Comparison of ENCODE assay signal across 18 cellular contexts in the genomic region with DNA sequence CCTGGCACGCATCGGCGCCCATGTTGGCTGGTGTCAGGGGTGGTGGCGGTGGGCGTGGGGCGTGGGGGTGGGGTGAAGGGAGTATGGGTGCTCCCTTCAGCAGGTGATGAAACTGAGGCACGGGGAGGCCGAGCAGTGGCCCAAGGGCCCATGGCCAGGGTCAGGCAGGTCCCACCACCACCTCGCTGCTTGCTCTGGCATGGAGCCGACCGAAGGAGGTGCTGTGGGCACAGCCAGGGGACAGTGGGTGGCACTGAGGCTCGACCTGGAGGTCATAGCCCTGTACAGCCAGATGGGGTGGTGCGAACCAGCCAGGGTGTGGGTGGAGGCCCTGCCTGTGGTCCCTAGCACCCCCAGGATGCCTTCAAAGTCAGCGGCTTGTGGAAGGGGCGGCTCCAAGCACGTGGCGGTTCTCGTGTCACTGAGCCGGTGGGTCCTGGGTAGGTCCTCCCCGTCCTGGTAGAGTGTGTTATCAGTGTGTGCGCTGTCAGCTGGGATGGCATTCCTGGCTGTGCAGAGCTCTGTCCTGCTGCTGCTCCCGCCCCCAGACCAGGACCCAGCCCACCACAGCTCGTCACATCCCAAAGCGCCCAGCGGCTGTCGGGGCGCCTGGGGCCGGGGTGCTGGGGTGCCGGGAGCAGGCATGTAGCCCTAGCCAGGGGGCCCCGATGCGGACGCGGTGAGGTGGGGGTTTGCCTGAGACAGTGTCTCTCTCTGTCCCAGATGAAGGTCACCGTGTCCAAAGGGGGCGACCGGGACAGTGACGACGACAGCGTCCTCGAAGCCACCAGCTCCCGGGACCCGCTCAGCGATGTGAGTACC.
"Had no signal": no experiment of that assay in that cellular context is flagged by ENCODE, and none has a peak within 500 bp of the region (broad histone marks: within the 10 kb centered on the region; RNA-seq: fewer than 3 reads in every experiment).

No MANE protein-coding gene starts in this region.

- H3K27ac ChIP-seq: gastroesophageal sphincter, left ventricle myocardium inferior, upper lobe of left lung had no signal

- H3K9me3 ChIP-seq: gastroesophageal sphincter, left ventricle myocardium inferior, right atrium auricular region, upper lobe of left lung had no signal

- FAIRE-seq: islet of Langerhans, small intestine had no signal

- H3K27ac Mint-ChIP-seq: activated CD4-positive, alpha-beta T cell treated with anti-CD3 and anti-CD28 coated beads, Interleukin-2, amount 10 ng/mL, durations not matched to agents 7 days and 5 days; activated naive CD8-positive, alpha-beta T cell treated with anti-CD3 and anti-CD28 coated beads, Interleukin-2, amount 10 ng/mL, durations not matched to agents 7 days and 5 days; dendritic cell treated with granulocyte-macrophage colony-stimulating factor and Interleukin-4, amounts not matched to agents 40 ng/mL and 50 ng/mL, for 4 days; effector memory CD8-positive, alpha-beta T cell; memory B cell; natural killer cell treated with Interleukin-12 subunit alpha and Interleukin-12 subunit beta and Interleukin-15 and Interleukin-18, amount 100 ng/mL, for 72 hours had no signal

- H3K36me3 ChIP-seq: right atrium auricular region had no signal

- H3K27me3 ChIP-seq: gastroesophageal sphincter, right atrium auricular region, upper lobe of left lung had no signal

- ATAC-seq: effector memory CD8-positive, alpha-beta T cell; gastroesophageal sphincter; natural killer cell treated with Interleukin-12 subunit alpha and Interleukin-12 subunit beta and Interleukin-15 and Interleukin-18, amount 100 ng/mL, for 72 hours had no signal

- DNase-seq: activated CD4-positive, alpha-beta T cell treated with anti-CD3 and anti-CD28 coated beads, Interleukin-2, amount 10 ng/mL, durations not matched to agents 7 days and 5 days; activated CD8-positive, alpha-beta memory T cell treated with anti-CD3 and anti-CD28 coated beads for 24 hours; activated naive CD8-positive, alpha-beta T cell treated with anti-CD3 and anti-CD28 coated beads, Interleukin-2, amount 10 ng/mL, durations not matched to agents 7 days and 5 days; aorta; effector memory CD8-positive, alpha-beta T cell; erythroblast; left ventricle myocardium inferior; small intestine; stimulated activated CD4-positive, alpha-beta T cell treated with anti-CD3 and anti-CD28 coated beads, Interleukin-4, amount 100 ng/mL, for 4 hours; stimulated activated CD8-positive, alpha-beta memory T cell treated with anti-CD3 and anti-CD28 coated beads, Interleukin-4, amount 100 ng/mL, for 48 hours; stimulated activated naive CD4-positive, alpha-beta T cell treated with Interleukin-2 at 50 U/mL for 16 hours had no signal

- H3K4me3 Mint-ChIP-seq: activated CD4-positive, alpha-beta T cell treated with anti-CD3 and anti-CD28 coated beads, Interleukin-2, amount 10 ng/mL, durations not matched to agents 7 days and 5 days; activated naive CD8-positive, alpha-beta T cell treated with anti-CD3 and anti-CD28 coated beads, Interleukin-2, amount 10 ng/mL, durations not matched to agents 7 days and 5 days; dendritic cell treated with granulocyte-macrophage colony-stimulating factor and Interleukin-4, amounts not matched to agents 40 ng/mL and 50 ng/mL, for 4 days; effector memory CD8-positive, alpha-beta T cell; memory B cell; natural killer cell treated with Interleukin-12 subunit alpha and Interleukin-12 subunit beta and Interleukin-15 and Interleukin-18, amount 100 ng/mL, for 72 hours had no signal

- H3K27me3 Mint-ChIP-seq: activated CD4-positive, alpha-beta T cell treated with anti-CD3 and anti-CD28 coated beads, Interleukin-2, amount 10 ng/mL, durations not matched to agents 7 days and 5 days; activated naive CD8-positive, alpha-beta T cell treated with anti-CD3 and anti-CD28 coated beads, Interleukin-2, amount 10 ng/mL, durations not matched to agents 7 days and 5 days; dendritic cell treated with granulocyte-macrophage colony-stimulating factor and Interleukin-4, amounts not matched to agents 40 ng/mL and 50 ng/mL, for 4 days; effector memory CD8-positive, alpha-beta T cell; memory B cell; natural killer cell treated with Interleukin-12 subunit alpha and Interleukin-12 subunit beta and Interleukin-15 and Interleukin-18, amount 100 ng/mL, for 72 hours had no signal

- H3K36me3 Mint-ChIP-seq: activated naive CD8-positive, alpha-beta T cell treated with anti-CD3 and anti-CD28 coated beads, Interleukin-2, amount 10 ng/mL, durations not matched to agents 7 days and 5 days; natural killer cell treated with Interleukin-12 subunit alpha and Interleukin-12 subunit beta and Interleukin-15 and Interleukin-18, amount 100 ng/mL, for 72 hours had no signal

- H3K4me3 ChIP-seq: gastroesophageal sphincter, left ventricle myocardium inferior, right atrium auricular region, upper lobe of left lung had no signal

- H3K9me3 Mint-ChIP-seq: activated CD4-positive, alpha-beta T cell treated with anti-CD3 and anti-CD28 coated beads, Interleukin-2, amount 10 ng/mL, durations not matched to agents 7 days and 5 days; activated naive CD8-positive, alpha-beta T cell treated with anti-CD3 and anti-CD28 coated beads, Interleukin-2, amount 10 ng/mL, durations not matched to agents 7 days and 5 days; dendritic cell treated with granulocyte-macrophage colony-stimulating factor and Interleukin-4, amounts not matched to agents 40 ng/mL and 50 ng/mL, for 4 days; effector memory CD8-positive, alpha-beta T cell; memory B cell; natural killer cell treated with Interleukin-12 subunit alpha and Interleukin-12 subunit beta and Interleukin-15 and Interleukin-18, amount 100 ng/mL, for 72 hours had no signal

- H3K4me1 Mint-ChIP-seq: activated naive CD8-positive, alpha-beta T cell treated with anti-CD3 and anti-CD28 coated beads, Interleukin-2, amount 10 ng/mL, durations not matched to agents 7 days and 5 days had no signal
